23 cellular contexts compared by ENCODE assay signal in genomic region chr11:127274328-127274676, GRCh38.
DNase-seq lines count a peak whose midpoint lies in the region; ATAC-seq, FAIRE-seq and TF ChIP-seq lines count a peak whose summit lies in the region.
"Had no signal": no experiment of that assay in that cellular context is flagged by ENCODE, and none has a peak within 500 bp of the region (broad histone marks: within the 10 kb centered on the region; RNA-seq: fewer than 3 reads in every experiment).

No MANE protein-coding gene starts in this region.

- no peaks in the 10 kb centered on the region for H3K36me3 ChIP-seq in bronchial epithelial cell (ENCODE audit: control insufficient read depth, insufficient read depth, low read length)
- no peaks in the 10 kb centered on the region for H3K36me3 ChIP-seq in transverse colon

- in situ Hi-C loops in transverse colon (cut with MboI; ENCODE audit: low pct_ligation_motif_present in 1 of 4, low pct_unique_long_range_greater_than_20kb in 1 of 4, low sequenced_read_pairs in 3 of 4): no loop called here

- no peak for FAIRE-seq in bronchial epithelial cell (lab: Jason Lieb, UNC)
- FAIRE-seq: GM12878 had no signal

- no peaks in the 10 kb centered on the region for H3K27me3 ChIP-seq in bronchial epithelial cell (ENCODE audit: control insufficient read depth, insufficient read depth, low read length)
- H3K27me3 ChIP-seq in transverse colon: no peaks in the 10 kb centered on the region

- peak; percentile 62 for ATAC-seq in omental fat pad (ENCODE audit: low FRiP score)
- ATAC-seq: CD8-positive, alpha-beta T cell; GM12878 had no signal

- H3K4me1 ChIP-seq in transverse colon: no peaks in the 10 kb centered on the region

- H3K4me3 ChIP-seq in bronchial epithelial cell (ENCODE audit: low read depth, low read length) (no peak overlapping the region), transverse colon (no peak overlapping the region)
- H3K4me3 ChIP-seq: GM12878 had no signal

- DNase-seq in NCI-H1105 treated with DMSO at 0.1 percent for 48 hours (lab: John Stamatoyannopoulos, UW) (peak; percentile 28), NCI-H1105 (lab: John Stamatoyannopoulos, UW) (no peak), NCI-H69 (lab: John Stamatoyannopoulos, UW) (peak; percentile 59), bronchial epithelial cell (ENCODE audit: low read depth) (peak; percentile 82), omental fat pad (ENCODE audit: low spot score) (no peak), GM03348 (ENCODE audit: low spot score) (no peak), NCI-H146 treated with DMSO at 0.1 percent for 48 hours (lab: John Stamatoyannopoulos, UW; ENCODE audit: unreplicated experiment) (no peak), transverse colon (no peak)
- DNase-seq: AML-193; C1 segment of cervical spinal cord; CD8-positive, alpha-beta T cell; GOT3; HCEC 1CT; IMR-90; NCI-H1417 treated with DMSO at 0.1 percent for 48 hours; NCI-H1930; NCI-H2171 treated with DMSO at 0.1 percent for 48 hours; NCI-H524 treated with DMSO at 0.1 percent for 48 hours; RPMI8226; SIG-M5; SK-N-SH had no signal

- intact Hi-C loops in transverse colon (cut with DNase I; ENCODE audit: low total_unique reads): no loop called here

- WGBS in transverse colon (ENCODE audit: low coverage in 1 of 2), 2 donors: 43 to 87% methylated on average over 1 of the region's 1 CpG

- TF ChIP-seq EP300 in transverse colon (IDR thresholded peaks at IDR 0.05; ENCODE audit: low read depth): no peak

- no peaks in the 10 kb centered on the region for H3K9me3 ChIP-seq in transverse colon
- H3K9me3 ChIP-seq: SK-N-SH had no signal

- no peak for TF ChIP-seq POLR2A in transverse colon (IDR thresholded peaks at IDR 0.05)

- no peak overlapping the region for H3K27ac ChIP-seq in transverse colon
- H3K27ac ChIP-seq: KMS-11 had no signal

- TF ChIP-seq CTCF in bronchial epithelial cell (IDR thresholded peaks at IDR 0.05; ENCODE audit: insufficient read depth, low read length, severe bottlenecking) (no peak), omental fat pad (IDR thresholded peaks at IDR 0.05) (no peak), transverse colon (IDR thresholded peaks at IDR 0.05) (no peak)

Comparison
In these comparisons a context has a peak if more than half of its experiments do, and no peak if none do; other contexts are left out.
1. DNase-seq: peak in NCI-H1105 treated with DMSO at 0.1 percent for 48 hours (single experiment), NCI-H69 (single experiment) and bronchial epithelial cell (single experiment); none in NCI-H1105 (single experiment), omental fat pad (single experiment), GM03348 (single experiment), NCI-H146 treated with DMSO at 0.1 percent for 48 hours (single experiment) and transverse colon (single experiment).